Comparison of ENCODE assay signal across 1 cellular context in the genomic region with DNA sequence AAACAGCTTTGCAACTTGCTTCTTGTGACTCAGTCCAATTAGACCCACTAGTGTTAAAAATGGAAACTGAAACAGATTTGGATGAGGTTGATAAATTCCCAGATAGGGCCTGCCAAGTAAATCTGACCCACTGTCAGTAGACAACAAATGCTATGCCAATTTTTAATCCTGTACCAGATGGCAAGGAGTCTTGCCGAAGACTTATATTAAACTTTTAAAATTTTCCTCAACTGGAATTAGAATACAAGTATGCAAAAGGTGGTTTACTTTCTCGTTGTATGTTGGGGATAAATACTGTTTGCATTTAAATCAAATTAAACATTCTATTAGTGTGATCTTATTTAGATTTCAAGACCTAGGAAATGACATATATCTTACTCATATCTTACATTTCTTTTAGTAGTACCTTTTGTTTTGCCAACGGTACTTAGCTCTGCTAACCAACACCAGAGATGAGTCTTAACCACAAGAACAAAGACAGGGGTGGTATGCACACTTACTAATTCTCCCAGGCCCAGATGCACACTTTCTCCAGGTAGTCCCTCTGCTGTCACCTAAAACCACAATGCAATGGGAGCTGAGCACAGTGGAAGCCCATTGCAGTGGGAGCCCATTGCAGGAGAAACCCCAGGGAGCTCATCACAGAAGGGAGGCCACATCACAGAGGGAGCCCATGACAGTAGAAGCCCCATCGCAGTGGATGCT.
TF ChIP-seq lines count a peak whose summit lies in the region.

No MANE protein-coding gene starts in this region.

TF ChIP-seq in WTC11, 78 proteins besides CTCF, POLR2A, EP300 and RAD21 (continued from another document):
- TF ChIP-seq, protein P1, sequence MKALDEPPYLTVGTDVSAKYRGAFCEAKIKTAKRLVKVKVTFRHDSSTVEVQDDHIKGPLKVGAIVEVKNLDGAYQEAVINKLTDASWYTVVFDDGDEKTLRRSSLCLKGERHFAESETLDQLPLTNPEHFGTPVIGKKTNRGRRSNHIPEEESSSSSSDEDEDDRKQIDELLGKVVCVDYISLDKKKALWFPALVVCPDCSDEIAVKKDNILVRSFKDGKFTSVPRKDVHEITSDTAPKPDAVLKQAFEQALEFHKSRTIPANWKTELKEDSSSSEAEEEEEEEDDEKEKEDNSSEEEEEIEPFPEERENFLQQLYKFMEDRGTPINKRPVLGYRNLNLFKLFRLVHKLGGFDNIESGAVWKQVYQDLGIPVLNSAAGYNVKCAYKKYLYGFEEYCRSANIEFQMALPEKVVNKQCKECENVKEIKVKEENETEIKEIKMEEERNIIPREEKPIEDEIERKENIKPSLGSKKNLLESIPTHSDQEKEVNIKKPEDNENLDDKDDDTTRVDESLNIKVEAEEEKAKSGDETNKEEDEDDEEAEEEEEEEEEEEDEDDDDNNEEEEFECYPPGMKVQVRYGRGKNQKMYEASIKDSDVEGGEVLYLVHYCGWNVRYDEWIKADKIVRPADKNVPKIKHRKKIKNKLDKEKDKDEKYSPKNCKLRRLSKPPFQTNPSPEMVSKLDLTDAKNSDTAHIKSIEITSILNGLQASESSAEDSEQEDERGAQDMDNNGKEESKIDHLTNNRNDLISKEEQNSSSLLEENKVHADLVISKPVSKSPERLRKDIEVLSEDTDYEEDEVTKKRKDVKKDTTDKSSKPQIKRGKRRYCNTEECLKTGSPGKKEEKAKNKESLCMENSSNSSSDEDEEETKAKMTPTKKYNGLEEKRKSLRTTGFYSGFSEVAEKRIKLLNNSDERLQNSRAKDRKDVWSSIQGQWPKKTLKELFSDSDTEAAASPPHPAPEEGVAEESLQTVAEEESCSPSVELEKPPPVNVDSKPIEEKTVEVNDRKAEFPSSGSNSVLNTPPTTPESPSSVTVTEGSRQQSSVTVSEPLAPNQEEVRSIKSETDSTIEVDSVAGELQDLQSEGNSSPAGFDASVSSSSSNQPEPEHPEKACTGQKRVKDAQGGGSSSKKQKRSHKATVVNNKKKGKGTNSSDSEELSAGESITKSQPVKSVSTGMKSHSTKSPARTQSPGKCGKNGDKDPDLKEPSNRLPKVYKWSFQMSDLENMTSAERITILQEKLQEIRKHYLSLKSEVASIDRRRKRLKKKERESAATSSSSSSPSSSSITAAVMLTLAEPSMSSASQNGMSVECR (CRISPR knock-in tag; IDR thresholded peaks at IDR 0.05; ENCODE audit: borderline replicate concordance), result no peak
- no peak for TF ChIP-seq TEAD4 (CRISPR knock-in tag; IDR thresholded peaks at IDR 0.05)
